8 cellular contexts compared by ENCODE assay signal in genomic region chr5:108380531-108381021, GRCh38. TPM values are rescaled to one million over a fixed set of nuclear protein-coding genes. Genes with fewer than 3 reads are reported as not detected.
DNase-seq lines count a peak whose midpoint lies in the region; ATAC-seq and TF ChIP-seq lines count a peak whose summit lies in the region.

No MANE protein-coding gene starts in this region.

- peak overlapping the region; percentile 92 for H3K4me3 ChIP-seq in AG09309 (ENCODE audit: control insufficient read depth, low read depth, low read length)
- H3K4me3 ChIP-seq in cardiac muscle cell = peak overlapping the region; percentile 58
- H3K4me3 ChIP-seq in prostate gland = peak overlapping the region; percentile 89 to 95

- CTCF ChIA-PET in activated naive CD4-positive, alpha-beta T cell treated with anti-CD3 and anti-CD28 coated beads, Interleukin-2, amount 10 ng/mL, durations not matched to agents 7 days and 5 days (lab: Charles Lee) = no interaction called here

- peak overlapping the region; percentile 89 for H3K27ac Mint-ChIP-seq in activated naive CD4-positive, alpha-beta T cell treated with anti-CD3 and anti-CD28 coated beads, Interleukin-2, amount 10 ng/mL, durations not matched to agents 7 days and 5 days

- H3K4me1 ChIP-seq in cardiac muscle cell (ENCODE audit: low read depth) (peaks cover 8% of the 10 kb centered on the region), prostate gland (replicated peaks) (no peaks in the 10 kb centered on the region)

- TF ChIP-seq CTCF in AG09309 (IDR thresholded peaks at IDR 0.05; ENCODE audit: control insufficient read depth, insufficient read depth, low read depth, low read length, missing control alignments) (no peak), cardiac muscle cell (IDR thresholded peaks at IDR 0.05; ENCODE audit: low read depth, low read length) (no peak), prostate gland (IDR thresholded peaks at IDR 0.05) (no peak)

- H3K27ac ChIP-seq in cardiac muscle cell = peak overlapping the region; percentile 93
- H3K27ac ChIP-seq in prostate gland = peak overlapping the region; percentile 97 to 99

- H3K36me3 Mint-ChIP-seq in activated naive CD4-positive, alpha-beta T cell treated with anti-CD3 and anti-CD28 coated beads, Interleukin-2, amount 10 ng/mL, durations not matched to agents 7 days and 5 days = peaks cover 17% of the 10 kb centered on the region

- WGBS in prostate gland = under 1% methylated on average over 33 of the region's 43 CpGs

- H3K9me3 Mint-ChIP-seq in activated naive CD4-positive, alpha-beta T cell treated with anti-CD3 and anti-CD28 coated beads, Interleukin-2, amount 10 ng/mL, durations not matched to agents 7 days and 5 days = peaks cover 15% of the 10 kb centered on the region

- intact Hi-C loops in prostate gland (cut with DNase I) = no loop called here

- H3K27me3 ChIP-seq in cardiac muscle cell = no peaks in the 10 kb centered on the region
- no peaks in the 10 kb centered on the region for H3K27me3 ChIP-seq in prostate gland (replicated peaks; ENCODE audit: insufficient read depth)

- no peak for TF ChIP-seq POLR2A in prostate gland (IDR thresholded peaks at IDR 0.05)

- H3K27me3 Mint-ChIP-seq in activated naive CD4-positive, alpha-beta T cell treated with anti-CD3 and anti-CD28 coated beads, Interleukin-2, amount 10 ng/mL, durations not matched to agents 7 days and 5 days = peaks cover 3% of the 10 kb centered on the region

- H3K36me3 ChIP-seq in cardiac muscle cell (no peaks in the 10 kb centered on the region), prostate gland (no peaks in the 10 kb centered on the region)

- peak overlapping the region; percentile 86 for H3K4me3 Mint-ChIP-seq in activated naive CD4-positive, alpha-beta T cell treated with anti-CD3 and anti-CD28 coated beads, Interleukin-2, amount 10 ng/mL, durations not matched to agents 7 days and 5 days

- no peak for DNase-seq in AG09309 (ENCODE audit: low read depth)
- DNase-seq in RKO (ENCODE audit: low spot score) = peak; percentile 65
- DNase-seq in activated naive CD4-positive, alpha-beta T cell treated with anti-CD3 and anti-CD28 coated beads, Interleukin-2, amount 10 ng/mL, durations not matched to agents 7 days and 5 days = peak; percentile 62
- DNase-seq in cardiac muscle cell (ENCODE audit: low read depth in 1 of 2, low spot score in 1 of 2) = peak; percentile 49 to 81
- peak; percentile 10 for DNase-seq in prostate gland (ENCODE audit: low spot score)
- DNase-seq in HT-29 (ENCODE audit: low spot score) = no peak

- peak; percentile 9 for ATAC-seq in GM18858 (IDR thresholded peaks at IDR 0.05; ENCODE audit: unreplicated experiment)
- ATAC-seq in HG03064 (IDR thresholded peaks at IDR 0.05; ENCODE audit: low read depth, unreplicated experiment) = peak; percentile 24

- peaks cover 29% of the 10 kb centered on the region for H3K4me1 Mint-ChIP-seq in activated naive CD4-positive, alpha-beta T cell treated with anti-CD3 and anti-CD28 coated beads, Interleukin-2, amount 10 ng/mL, durations not matched to agents 7 days and 5 days

- H3K9me3 ChIP-seq in cardiac muscle cell (ENCODE audit: low read depth) = no peaks in the 10 kb centered on the region
- H3K9me3 ChIP-seq in prostate gland = no peaks in the 10 kb centered on the region

RNA-seq across cellular contexts. Expression of gene FBXL17, which starts 1.3 kb away (rescaled TPM):
- total RNA-seq in cardiac muscle cell = 20.7 and 22.9 TPM in 2 replicates
- polyA plus RNA-seq in cardiac muscle cell = 18.3 and 19.0 TPM in 2 replicates
- total RNA-seq in prostate gland = 10 to 100 TPM; 14.8 to 30.4 TPM
- total RNA-seq in HT-29 (2014; rRNA removed; shearing (Covaris generic)) = 7.5 and 9.5 TPM in 2 replicates

Comparison
In these comparisons a context has a peak if more than half of its experiments do, and no peak if none do; other contexts are left out.
1. DNase-seq: peak in RKO (single experiment), activated naive CD4-positive, alpha-beta T cell treated with anti-CD3 and anti-CD28 coated beads, Interleukin-2, amount 10 ng/mL, durations not matched to agents 7 days and 5 days (single experiment), cardiac muscle cell (2 of 2) and prostate gland (single experiment); none in AG09309 (single experiment) and HT-29 (single experiment).
2. Peak in every context shown above with its lines, with median percentiles within 50 percentile points of each other: H3K4me3 ChIP-seq.